18 cellular contexts compared by ENCODE assay signal in genomic region chr3:53221345-53221744, GRCh38. TPM values are rescaled to one million over a fixed set of nuclear protein-coding genes. Genes with fewer than 3 reads are reported as not detected.
DNase-seq lines count a peak whose midpoint lies in the region; ATAC-seq, FAIRE-seq and TF ChIP-seq lines count a peak whose summit lies in the region.
"Had no signal": no experiment of that assay in that cellular context is flagged by ENCODE, and none has a peak within 500 bp of the region (broad histone marks: within the 10 kb centered on the region; RNA-seq: fewer than 3 reads in every experiment).

No MANE protein-coding gene starts in this region.

- CTCF ChIA-PET in Calu3 (lab: Charles Lee): interaction anchor here (0.6 to 1.6 kb wide), 2 partner anchors 49 to 66 kb away, joined by 3 to 4 read pairs; no protein-coding TSS in a partner anchor
- CTCF ChIA-PET in PC-9 (lab: Charles Lee): no interaction called here
- CTCF ChIA-PET in endothelial cell of umbilical vein (lab: Charles Lee): interaction anchor here (1.0 to 2.4 kb wide), 4 partner anchors 20 to 489 kb away, joined by 3 to 13 read pairs (median 7); no protein-coding TSS in a partner anchor

- TF ChIP-seq CTCF in Calu3 (IDR thresholded peaks at IDR 0.05; ENCODE audit: unreplicated experiment) (no peak), PC-9 (conservative IDR thresholded peaks at IDR 0.05) (no peak), endothelial cell of umbilical vein (IDR thresholded peaks at IDR 0.05; ENCODE audit: extremely low read depth in 1 of 2, insufficient read depth in 1 of 2, low read depth in 1 of 2, low read length in 2 of 2) (no peak)

- H3K9me3 Mint-ChIP-seq in Calu3 (ENCODE audit: low read depth, unreplicated experiment): no peaks in the 10 kb centered on the region
- H3K9me3 Mint-ChIP-seq in stimulated activated effector memory CD8-positive, alpha-beta T cell treated with anti-CD3 and anti-CD28 coated beads, Interleukin-12 subunit alpha, Interleukin-12 subunit beta, amount 100 ng/mL, for 72 hours: no peaks in the 10 kb centered on the region
- H3K9me3 Mint-ChIP-seq: CD4-positive, alpha-beta memory T cell had no signal

- H3K9me3 ChIP-seq in PC-9 (ENCODE audit: insufficient read depth, low read depth) (no peaks in the 10 kb centered on the region), endothelial cell of umbilical vein (replicated peaks; ENCODE audit: control insufficient read depth, insufficient read depth, low read length) (no peaks in the 10 kb centered on the region)

- H3K9me2 ChIP-seq in PC-9 (ENCODE audit: insufficient read depth): no peaks in the 10 kb centered on the region

- H3K36me3 ChIP-seq in PC-9 (ENCODE audit: low read depth): peaks cover 8% of the 10 kb centered on the region; the same call in 1 of the 2 replicates
- peaks cover 20 to 25% of the 10 kb centered on the region in 2 experiments for H3K36me3 ChIP-seq in endothelial cell of umbilical vein (ENCODE audit: control insufficient read depth in 2 of 2, extremely low read depth in 1 of 2, insufficient read depth in 2 of 2, low read length in 2 of 2)

- no peaks in the 10 kb centered on the region for H3K27me3 Mint-ChIP-seq in Calu3 (ENCODE audit: unreplicated experiment)
- H3K27me3 Mint-ChIP-seq: B cell; CD4-positive, alpha-beta memory T cell had no signal

- ATAC-seq in stimulated activated effector memory CD8-positive, alpha-beta T cell treated with anti-CD3 and anti-CD28 coated beads, Interleukin-12 subunit alpha, Interleukin-12 subunit beta, amount 100 ng/mL, for 72 hours: no peak
- no peak for ATAC-seq in HG02885 (IDR thresholded peaks at IDR 0.05; ENCODE audit: poor library complexity, unreplicated experiment)
- ATAC-seq: HCT116 had no signal

- BruUV-seq in Calu3 (replicated peaks; lab: Mats Ljungman, UMichigan) (TSS peak; percentile 21), PC-9 (replicated peaks; lab: Mats Ljungman, UMichigan) (TSS peak; percentile 31), endothelial cell of umbilical vein (replicated peaks; lab: Mats Ljungman, UMichigan) (TSS peak; percentile 7)

- H3K4me1 Mint-ChIP-seq in Calu3 (ENCODE audit: low read depth, unreplicated experiment): no peaks in the 10 kb centered on the region
- H3K4me1 Mint-ChIP-seq in stimulated activated effector memory CD8-positive, alpha-beta T cell treated with anti-CD3 and anti-CD28 coated beads, Interleukin-12 subunit alpha, Interleukin-12 subunit beta, amount 100 ng/mL, for 72 hours: peaks cover 7% of the 10 kb centered on the region

- H3K9ac ChIP-seq in endothelial cell of umbilical vein (replicated peaks; ENCODE audit: extremely low read depth, insufficient read depth, low read length): no peak overlapping the region

- no peak overlapping the region for H2AFZ ChIP-seq in PC-9
- H2AFZ ChIP-seq in endothelial cell of umbilical vein (ENCODE audit: low read depth, low read length): no peak overlapping the region

- DNase-seq in Calu3: no peak
- DNase-seq in PC-9: no peak
- no peak for DNase-seq in endothelial cell of umbilical vein (ENCODE audit: low read depth, low spot score)
- DNase-seq in stimulated activated effector memory CD8-positive, alpha-beta T cell treated with anti-CD3 and anti-CD28 coated beads, Interleukin-12 subunit alpha, Interleukin-12 subunit beta, amount 100 ng/mL, for 72 hours (ENCODE audit: low spot score in 2 of 2): no peak
- DNase-seq in activated CD4-positive, alpha-beta T cell treated with anti-CD3 and anti-CD28 coated beads for 4 hours: no peak
- no peak for DNase-seq in C1 segment of cervical spinal cord (lab: John Stamatoyannopoulos, UW)
- DNase-seq: CD4-positive, alpha-beta memory T cell; DND-41; Karpas-422; MM.1S; NCI-H1092 treated with DMSO at 0.1 percent for 48 hours; NCI-H2081 treated with DMSO at 0.1 percent for 48 hours; NCI-H524 had no signal

- POLR2A ChIA-PET in PC-9 (lab: Charles Lee; ENCODE audit: unreplicated experiment) (interaction anchor here (0.7 kb wide), 1 partner anchor 488 kb away, joined by 3 read pairs; no protein-coding TSS in a partner anchor), endothelial cell of umbilical vein (lab: Charles Lee) (no interaction called here)

- TF ChIP-seq POLR2A in endothelial cell of umbilical vein (IDR thresholded peaks at IDR 0.05; ENCODE audit: low read depth, low read length): no peak

- H3K79me2 ChIP-seq in PC-9 (ENCODE audit: low read depth) (no peaks in the 10 kb centered on the region), endothelial cell of umbilical vein (ENCODE audit: control insufficient read depth, insufficient read depth, low read length) (no peaks in the 10 kb centered on the region)

- H3K9me1 ChIP-seq in endothelial cell of umbilical vein (replicated peaks; ENCODE audit: control insufficient read depth, extremely low read depth, insufficient read depth, low read length): no peaks in the 10 kb centered on the region

- no peak for FAIRE-seq in endothelial cell of umbilical vein (lab: Jason Lieb, UNC)
- FAIRE-seq: D721Med, G401.6 had no signal

- no peak overlapping the region for H3K4me3 ChIP-seq in PC-9
- H3K4me3 ChIP-seq in endothelial cell of umbilical vein (replicated peaks in 1 of 3; ENCODE audit: insufficient read depth in 1 of 3, low read depth in 1 of 3, low read length in 3 of 3): no peak overlapping the region

- H4K20me1 ChIP-seq in PC-9 (ENCODE audit: insufficient read depth) (peaks cover 7% of the 10 kb centered on the region; the same call in 1 of the 2 replicates), endothelial cell of umbilical vein (replicated peaks; ENCODE audit: control insufficient read depth, extremely low read depth, insufficient read depth, low read length) (no peaks in the 10 kb centered on the region)

- H3K4me3 Mint-ChIP-seq in Calu3 (ENCODE audit: low read depth, unreplicated experiment): no peak overlapping the region
- H3K4me3 Mint-ChIP-seq in stimulated activated effector memory CD8-positive, alpha-beta T cell treated with anti-CD3 and anti-CD28 coated beads, Interleukin-12 subunit alpha, Interleukin-12 subunit beta, amount 100 ng/mL, for 72 hours: no peak overlapping the region
- H3K4me3 Mint-ChIP-seq: B cell; CD4-positive, alpha-beta memory T cell had no signal

- H3F3A ChIP-seq in PC-9 (ENCODE audit: insufficient read depth, low read depth): peaks cover 66% of the 10 kb centered on the region

- no peaks in the 10 kb centered on the region for H3K27me3 ChIP-seq in PC-9 (ENCODE audit: insufficient read depth, low read depth)
- H3K27me3 ChIP-seq in endothelial cell of umbilical vein (ENCODE audit: control insufficient read depth in 2 of 2, insufficient read depth in 2 of 2, low read length in 2 of 2): no peaks in the 10 kb centered on the region

- peaks cover 83% of the 10 kb centered on the region for H3K36me3 Mint-ChIP-seq in Calu3 (ENCODE audit: insufficient read depth, unreplicated experiment)
- H3K36me3 Mint-ChIP-seq in stimulated activated effector memory CD8-positive, alpha-beta T cell treated with anti-CD3 and anti-CD28 coated beads, Interleukin-12 subunit alpha, Interleukin-12 subunit beta, amount 100 ng/mL, for 72 hours: peaks cover 23% of the 10 kb centered on the region

- dilution Hi-C loops in endothelial cell of umbilical vein (cut with MboI; ENCODE audit: extremely low pct_ligation_motif_present, low sequenced_read_pairs): no loop called here

- H3K4me1 ChIP-seq in PC-9 (replicated peaks; ENCODE audit: insufficient read depth) (no peaks in the 10 kb centered on the region), endothelial cell of umbilical vein (ENCODE audit: control insufficient read depth, extremely low read depth, insufficient read depth, low read length) (no peaks in the 10 kb centered on the region)

- 0 out of 2 replicates have a peak overlapping the region, but pooled peaks have one; percentile 34 for H3K27ac ChIP-seq in PC-9
- H3K27ac ChIP-seq in endothelial cell of umbilical vein (ENCODE audit: insufficient read depth, low read depth, low read length): no peak overlapping the region

- intact Hi-C loops in Calu3 (cut with micrococcal nuclease; ENCODE audit: unreplicated experiment): loop anchor here (5.0 kb wide), 2 partner anchors 66 to 131 kb away; no protein-coding TSS in a partner anchor
- intact Hi-C loops in PC-9 (cut with micrococcal nuclease; ENCODE audit: unreplicated experiment): loop anchor here (5.0 kb wide), 1 partner anchor 126 kb away; the partner anchor contains the start of gene DCP1A
- intact Hi-C loops in endothelial cell of umbilical vein (cut with micrococcal nuclease): loop anchor here (5.0 kb wide), 1 partner anchor 76 kb away; no protein-coding TSS in a partner anchor

- H3K27ac Mint-ChIP-seq in Calu3 (ENCODE audit: unreplicated experiment): peak overlapping the region; percentile 67
- H3K27ac Mint-ChIP-seq in stimulated activated effector memory CD8-positive, alpha-beta T cell treated with anti-CD3 and anti-CD28 coated beads, Interleukin-12 subunit alpha, Interleukin-12 subunit beta, amount 100 ng/mL, for 72 hours: peak overlapping the region; percentile 69
- H3K27ac Mint-ChIP-seq: B cell had no signal

- H3K4me2 ChIP-seq in PC-9 (no peak overlapping the region), endothelial cell of umbilical vein (ENCODE audit: insufficient read depth, low read length) (no peak overlapping the region)

TF ChIP-seq in endothelial cell of umbilical vein, 7 proteins besides CTCF, POLR2A, EP300 and RAD21:
- TF ChIP-seq EZH2 (IDR thresholded peaks at IDR 0.05; ENCODE audit: borderline replicate concordance, low read depth, low read length, severe bottlenecking) (no peak), GATA2 (IDR thresholded peaks at IDR 0.05; ENCODE audit: insufficient read depth, insufficient read length, low read depth, low read length) (no peak), FOS (IDR thresholded peaks at IDR 0.05; ENCODE audit: borderline replicate concordance, insufficient read depth, low read length) (no peak), JUN (IDR thresholded peaks at IDR 0.05; ENCODE audit: borderline replicate concordance, insufficient read depth, insufficient read length, low read depth) (no peak), POLR2AphosphoS5 (IDR thresholded peaks at IDR 0.05; ENCODE audit: insufficient read depth, low read depth, low read length) (no peak)

RNA-seq across cellular contexts. Expression of gene TKT, which starts 34.5 kb away (rescaled TPM):
- total RNA-seq in Calu3 (2022): 391 and 446 TPM in 2 replicates
- total RNA-seq in PC-9 (2021): 1,726 and 2,016 TPM in 2 replicates
- total RNA-seq in endothelial cell of umbilical vein: 510 and 586 TPM in 2 replicates
- polyA plus RNA-seq in endothelial cell of umbilical vein: 287 and 288 TPM in 2 replicates
- 268 and 345 TPM in 2 replicates for polyA plus RNA-seq in endothelial cell of umbilical vein (2011; cell fraction: cytosol; rRNA removed)
- 184 and 232 TPM in 2 replicates for polyA plus RNA-seq in endothelial cell of umbilical vein (2011; cell fraction: nucleus; rRNA removed)
- polyA plus RNA-seq in endothelial cell of umbilical vein (2012): 369 and 460 TPM in 2 replicates
- polyA minus RNA-seq in endothelial cell of umbilical vein: 228 and 298 TPM in 2 replicates
- polyA minus RNA-seq in endothelial cell of umbilical vein (2011; cell fraction: cytosol; rRNA and poly(A)+ RNA removed): 446 TPM
- 75.3 and 101 TPM in 2 replicates for polyA minus RNA-seq in endothelial cell of umbilical vein (2011; cell fraction: nucleus; rRNA and poly(A)+ RNA removed)
